Comparison of ENCODE assay signal across 12 cellular contexts in genomic region chr1:66353207-66353606, GRCh38.
DNase-seq lines count a peak whose midpoint lies in the region; ATAC-seq and TF ChIP-seq lines count a peak whose summit lies in the region.
"Had no signal": no experiment of that assay in that cellular context is flagged by ENCODE, and none has a peak within 500 bp of the region (broad histone marks: within the 10 kb centered on the region; RNA-seq: fewer than 3 reads in every experiment).

No MANE protein-coding gene starts in this region.

- peak overlapping the region; percentile 24 for H3K27ac Mint-ChIP-seq in CD8-positive, alpha-beta T cell
- H3K27ac Mint-ChIP-seq in effector memory CD8-positive, alpha-beta T cell: peak overlapping the region; percentile 95 to 96
- H3K27ac Mint-ChIP-seq in progenitor cell of endocrine pancreas: no peak overlapping the region

- H3K36me3 Mint-ChIP-seq in CD8-positive, alpha-beta T cell: peaks cover 47% of the 10 kb centered on the region
- peaks cover 60% of the 10 kb centered on the region for H3K36me3 Mint-ChIP-seq in effector memory CD8-positive, alpha-beta T cell (ENCODE audit: insufficient read depth)
- H3K36me3 Mint-ChIP-seq in progenitor cell of endocrine pancreas (ENCODE audit: insufficient read depth): no peaks in the 10 kb centered on the region

- H3K36me3 ChIP-seq in CD8-positive, alpha-beta T cell (ENCODE audit: insufficient read depth, low read length): no peaks in the 10 kb centered on the region
- H3K36me3 ChIP-seq in neural cell (ENCODE audit: insufficient read depth, low read length): no peaks in the 10 kb centered on the region
- H3K36me3 ChIP-seq in WERI-Rb-1: no peaks in the 10 kb centered on the region

- no peak overlapping the region for H3K4me3 Mint-ChIP-seq in CD8-positive, alpha-beta T cell
- H3K4me3 Mint-ChIP-seq in effector memory CD8-positive, alpha-beta T cell: peak overlapping the region; percentile 48 to 62
- no peak overlapping the region for H3K4me3 Mint-ChIP-seq in progenitor cell of endocrine pancreas (ENCODE audit: low read depth)

- peaks cover 4% of the 10 kb centered on the region for H3F3A ChIP-seq in neural cell (ENCODE audit: insufficient read depth, low read length, poor library complexity, severe bottlenecking)

- POLR2A ChIA-PET in CD8-positive, alpha-beta T cell (lab: Charles Lee): interaction anchor here (1.0 to 3.9 kb wide), 4 partner anchors 9 to 13 kb away, joined by 3 to 11 read pairs (median 4); no protein-coding TSS in a partner anchor

- H3K4me1 ChIP-seq in CD8-positive, alpha-beta T cell (ENCODE audit: insufficient read depth, low read length): peaks cover 85% of the 10 kb centered on the region

- H3K27ac ChIP-seq in CD8-positive, alpha-beta T cell (ENCODE audit: low read depth, low read length): no peak overlapping the region
- peak overlapping the region; percentile 85 for H3K27ac ChIP-seq in neural cell (ENCODE audit: low read length)
- no peak overlapping the region for H3K27ac ChIP-seq in WERI-Rb-1

- no peaks in the 10 kb centered on the region for H3K9me2 ChIP-seq in neural cell (ENCODE audit: insufficient read depth, low read length)

- H3K27me3 Mint-ChIP-seq in CD8-positive, alpha-beta T cell (ENCODE audit: low read depth): no peaks in the 10 kb centered on the region
- no peaks in the 10 kb centered on the region for H3K27me3 Mint-ChIP-seq in effector memory CD8-positive, alpha-beta T cell
- H3K27me3 Mint-ChIP-seq in progenitor cell of endocrine pancreas: peaks cover 48% of the 10 kb centered on the region

- peaks cover 94% of the 10 kb centered on the region for H3K4me1 Mint-ChIP-seq in CD8-positive, alpha-beta T cell (ENCODE audit: low read depth)
- peaks cover 57 to 87% of the 10 kb centered on the region in 2 donors for H3K4me1 Mint-ChIP-seq in effector memory CD8-positive, alpha-beta T cell (ENCODE audit: low read depth in 2 of 2)
- peaks cover 22% of the 10 kb centered on the region for H3K4me1 Mint-ChIP-seq in progenitor cell of endocrine pancreas (ENCODE audit: low read depth)

- peak overlapping the region; percentile 16 for H2AFZ ChIP-seq in neural cell (ENCODE audit: low read depth, low read length)

- no peaks in the 10 kb centered on the region for H4K20me1 ChIP-seq in neural cell (ENCODE audit: insufficient read depth)

- ATAC-seq in CD8-positive, alpha-beta T cell: no peak
- ATAC-seq in effector memory CD8-positive, alpha-beta T cell (replicated peaks): no peak
- ATAC-seq: Panc1 had no signal

- no peaks in the 10 kb centered on the region for H3K9me3 Mint-ChIP-seq in CD8-positive, alpha-beta T cell
- peaks cover 3 to 8% of the 10 kb centered on the region in 2 donors for H3K9me3 Mint-ChIP-seq in effector memory CD8-positive, alpha-beta T cell
- H3K9me3 Mint-ChIP-seq in progenitor cell of endocrine pancreas (ENCODE audit: low read depth): no peaks in the 10 kb centered on the region

- no peak for DNase-seq in CD8-positive, alpha-beta T cell
- DNase-seq in NCI-H2227 treated with DMSO at 0.1 percent for 48 hours (lab: John Stamatoyannopoulos, UW) (peak; percentile 70), WERI-Rb-1 (no peak), progenitor cell of endocrine pancreas (ENCODE audit: low spot score, unreplicated experiment) (no peak), SK-N-DZ (ENCODE audit: low spot score) (no peak), foreskin melanocyte (no peak)
- no peak for DNase-seq in effector memory CD8-positive, alpha-beta T cell
- DNase-seq: activated CD4-positive, alpha-beta T cell treated with anti-CD3 and anti-CD28 coated beads, Interleukin-2, amount 50 U/mL, for 48 hours; NCI-H1105; stimulated activated CD4-positive, alpha-beta T cell treated with anti-CD3 and anti-CD28 coated beads, Interleukin-12 subunit alpha, Interleukin-12 subunit beta, amount 100 ng/mL, for 4 hours had no signal

- no peak overlapping the region for H3K4me3 ChIP-seq in CD8-positive, alpha-beta T cell (ENCODE audit: low read depth, low read length)
- peak overlapping the region; percentile 65 for H3K4me3 ChIP-seq in neural cell (ENCODE audit: low read length)
- no peak overlapping the region for H3K4me3 ChIP-seq in WERI-Rb-1 (ENCODE audit: low read depth, low read length)

- H3K4me2 ChIP-seq in neural cell (ENCODE audit: low read length): peak overlapping the region; percentile 93

- H3K9ac ChIP-seq in neural cell (ENCODE audit: low read length): peak overlapping the region; percentile 70

- peaks cover 24% of the 10 kb centered on the region for H3K79me2 ChIP-seq in neural cell (replicated peaks; ENCODE audit: insufficient read depth, low read length)

- H3K27me3 ChIP-seq in CD8-positive, alpha-beta T cell (ENCODE audit: insufficient read depth, low read length): no peaks in the 10 kb centered on the region
- no peaks in the 10 kb centered on the region for H3K27me3 ChIP-seq in neural cell (ENCODE audit: insufficient read depth, low read depth, low read length)
- no peaks in the 10 kb centered on the region for H3K27me3 ChIP-seq in WERI-Rb-1 (ENCODE audit: insufficient read depth, low read depth, severe bottlenecking)

- no peaks in the 10 kb centered on the region for H3K9me3 ChIP-seq in CD8-positive, alpha-beta T cell (ENCODE audit: low read length)
- H3K9me3 ChIP-seq in neural cell (ENCODE audit: low read length) (no peaks in the 10 kb centered on the region), WERI-Rb-1 (ENCODE audit: severe bottlenecking) (no peaks in the 10 kb centered on the region)

- TF ChIP-seq CTCF in CD8-positive, alpha-beta T cell (IDR thresholded peaks at IDR 0.05): no peak
- TF ChIP-seq CTCF in neural cell (IDR thresholded peaks at IDR 0.05; ENCODE audit: poor library complexity, severe bottlenecking): no peak
- TF ChIP-seq CTCF in WERI-Rb-1 (IDR thresholded peaks at IDR 0.05; ENCODE audit: low read depth, low read length): no peak
- no peak for TF ChIP-seq CTCF in progenitor cell of endocrine pancreas (IDR thresholded peaks at IDR 0.05; ENCODE audit: unreplicated experiment)

- TF ChIP-seq RAD21 in neural cell (conservative IDR thresholded peaks at IDR 0.05): no peak

- CTCF ChIA-PET in CD8-positive, alpha-beta T cell (lab: Charles Lee): interaction anchor here (0.9 to 1.8 kb wide), 7 partner anchors 10 to 93 kb away, joined by 3 to 6 read pairs (median 5); no protein-coding TSS in a partner anchor

- intact Hi-C loops in CD8-positive, alpha-beta T cell (cut with DNase I, micrococcal nuclease): loop anchor here in 1 of 2 experiments (5.0 kb wide), 1 partner anchor 71 kb away; no protein-coding TSS in a partner anchor

- TF ChIP-seq EP300 in neural cell (conservative IDR thresholded peaks at IDR 0.05; ENCODE audit: poor library complexity, severe bottlenecking): peak; percentile 48

TF ChIP-seq in neural cell, 6 proteins besides CTCF, POLR2A, EP300 and RAD21:
- TF ChIP-seq REST (IDR thresholded peaks at IDR 0.05; ENCODE audit: borderline replicate concordance) (peak; percentile 36), MXI1 (conservative IDR thresholded peaks at IDR 0.05; ENCODE audit: poor library complexity, severe bottlenecking) (peak; percentile 47), SMC3 (conservative IDR thresholded peaks at IDR 0.05; ENCODE audit: poor library complexity) (no peak), EZH2 (IDR thresholded peaks at IDR 0.05; ENCODE audit: borderline replicate concordance, insufficient read depth, low read length, poor library complexity, severe bottlenecking) (no peak), POLR2AphosphoS5 (IDR thresholded peaks at IDR 0.05) (peak; percentile 63), TAF1 (IDR thresholded peaks at IDR 0.05; ENCODE audit: low read depth) (no peak)

Comparison
In these comparisons a context has a peak if more than half of its experiments do, and no peak if none do; other contexts are left out.
1. H3K4me3 Mint-ChIP-seq: peak in effector memory CD8-positive, alpha-beta T cell (2 of 2); none in CD8-positive, alpha-beta T cell (single experiment) and progenitor cell of endocrine pancreas (single experiment).